In genomic region chr1:201828451-201828819, GRCh38 we compare ENCODE assay signal across 8 cellular contexts.
DNase-seq lines count a peak whose midpoint lies in the region; ATAC-seq and TF ChIP-seq lines count a peak whose summit lies in the region.

No MANE protein-coding gene starts in this region.

- ATAC-seq in GM21515 (IDR thresholded peaks at IDR 0.05; ENCODE audit: unreplicated experiment) = no peak

- no peaks in the 10 kb centered on the region for H3K27me3 ChIP-seq in NT2/D1 (ENCODE audit: insufficient read depth, insufficient read length)

- peak; percentile 59 for DNase-seq in DMS153 treated with DMSO at 0.1 percent for 48 hours (lab: John Stamatoyannopoulos, UW; ENCODE audit: unreplicated experiment)
- no peak for DNase-seq in DMS153 (lab: John Stamatoyannopoulos, UW)
- DNase-seq in NT2/D1 (ENCODE audit: low read depth, low spot score) = no peak
- no peak for DNase-seq in choroid plexus epithelial cell (ENCODE audit: low read depth)
- no peak for DNase-seq in skeletal muscle cell (ENCODE audit: low read depth)
- DNase-seq in NCI-H1048 (lab: John Stamatoyannopoulos, UW) = no peak
- DNase-seq in NOMO-1 treated with dmso at 0.1 percent for 144 hours (lab: John Stamatoyannopoulos, UW; ENCODE audit: unreplicated experiment) = no peak

- no peak for TF ChIP-seq CTCF in choroid plexus epithelial cell (conservative IDR thresholded peaks at IDR 0.05; ENCODE audit: low read depth, low read length)

- H3K9me3 ChIP-seq in NT2/D1 (ENCODE audit: insufficient read depth, low read length) = no peaks in the 10 kb centered on the region

- H3K4me1 ChIP-seq in NT2/D1 (ENCODE audit: insufficient read depth, insufficient read length) = no peaks in the 10 kb centered on the region

- H3K9ac ChIP-seq in NT2/D1 (ENCODE audit: insufficient read length, low read depth) = peak overlapping the region; percentile 7

- peaks cover 27% of the 10 kb centered on the region for H3K36me3 ChIP-seq in NT2/D1 (ENCODE audit: insufficient read depth, insufficient read length, low read length)

- H3K4me3 ChIP-seq in NT2/D1 (ENCODE audit: insufficient read length, low read depth) = peak overlapping the region; percentile 2
- peak overlapping the region; percentile 100 for H3K4me3 ChIP-seq in choroid plexus epithelial cell (ENCODE audit: low read depth, low read length)
- peak overlapping the region; percentile 85 for H3K4me3 ChIP-seq in skeletal muscle cell (ENCODE audit: low read depth, low read length)

Comparison
In these comparisons a context has a peak if more than half of its experiments do, and no peak if none do; other contexts are left out.
1. H3K4me3 ChIP-seq: peak in every context shown above with its lines; median percentile 100 in choroid plexus epithelial cell; 85 in skeletal muscle cell; 2 in NT2/D1.